8 cellular contexts compared by ENCODE assay signal in genomic region chr1:160284782-160285344, GRCh38. TPM values are rescaled to one million over a fixed set of nuclear protein-coding genes. Genes with fewer than 3 reads are reported as not detected.
DNase-seq lines count a peak whose midpoint lies in the region; ATAC-seq and TF ChIP-seq lines count a peak whose summit lies in the region.

Gene PEX19 (minus strand): TSS chr1:160285133. CDS start chr1:160285124, 9 bp downstream.

- peak within 1 kb of the TSS; percentile 95 for H3K4me3 ChIP-seq in GM06990 (replicated peaks; ENCODE audit: low read depth, low read length)
- H3K4me3 ChIP-seq in suprapubic skin: peak within 1 kb of the TSS; percentile 67

- peaks cover 24% of the 10 kb centered on the region for H3K4me1 Mint-ChIP-seq in activated naive CD4-positive, alpha-beta T cell treated with anti-CD3 and anti-CD28 coated beads, Interleukin-2, amount 50 U/mL, for 24 hours

- peaks cover 9% of the 10 kb centered on the region for H3K36me3 Mint-ChIP-seq in activated naive CD4-positive, alpha-beta T cell treated with anti-CD3 and anti-CD28 coated beads, Interleukin-2, amount 50 U/mL, for 24 hours

- H3K9me3 ChIP-seq in suprapubic skin: no peaks in the 10 kb centered on the region

- ATAC-seq in HG02588 (IDR thresholded peaks at IDR 0.05; ENCODE audit: unreplicated experiment): peak; percentile 97
- ATAC-seq in SK-N-SH treated with all-trans-retinoic acid at 6 μM for 48 hours: peak; percentile 97

- peak; percentile 24 to 64 for TF ChIP-seq POLR2A in suprapubic skin (IDR thresholded peaks at IDR 0.05)

- no peaks in the 10 kb centered on the region for H3K27me3 Mint-ChIP-seq in activated naive CD4-positive, alpha-beta T cell treated with anti-CD3 and anti-CD28 coated beads, Interleukin-2, amount 50 U/mL, for 24 hours

- under 1% methylated on average over 27 of the region's 27 CpGs for WGBS in suprapubic skin

- no peaks in the 10 kb centered on the region for H3K27me3 ChIP-seq in GM06990 (replicated peaks; ENCODE audit: control insufficient read depth, insufficient read depth, low read length)
- no peaks in the 10 kb centered on the region for H3K27me3 ChIP-seq in suprapubic skin

- H3K4me1 ChIP-seq in suprapubic skin: peaks cover 26% of the 10 kb centered on the region

- TF ChIP-seq CTCF in GM06990 (IDR thresholded peaks at IDR 0.05; ENCODE audit: insufficient read depth, low read length, poor library complexity, severe bottlenecking): no peak
- TF ChIP-seq CTCF in suprapubic skin (IDR thresholded peaks at IDR 0.05): no peak

- no peaks in the 10 kb centered on the region for H3K9me3 Mint-ChIP-seq in activated naive CD4-positive, alpha-beta T cell treated with anti-CD3 and anti-CD28 coated beads, Interleukin-2, amount 50 U/mL, for 24 hours

- H3K4me3 Mint-ChIP-seq in activated naive CD4-positive, alpha-beta T cell treated with anti-CD3 and anti-CD28 coated beads, Interleukin-2, amount 50 U/mL, for 24 hours: peak within 1 kb of the TSS; percentile 99

- H3K27ac ChIP-seq in suprapubic skin: peak within 1 kb of the TSS; percentile 75

- H3K27ac Mint-ChIP-seq in activated naive CD4-positive, alpha-beta T cell treated with anti-CD3 and anti-CD28 coated beads, Interleukin-2, amount 50 U/mL, for 24 hours: peak within 1 kb of the TSS; percentile 96

- DNase-seq in GM06990 (ENCODE audit: extremely low read depth, insufficient read length) (peak; percentile 92), NCI-H1092 (lab: John Stamatoyannopoulos, UW) (peak; percentile 87), germinal center (ENCODE audit: low spot score) (peak; percentile 98), nucleus accumbens (lab: John Stamatoyannopoulos, UW) (peak; percentile 59 to 97 (median 89)), suprapubic skin (ENCODE audit: low spot score in 2 of 2) (peak; percentile 96 to 97)

- peaks cover 10% of the 10 kb centered on the region for H3K36me3 ChIP-seq in GM06990 (ENCODE audit: control insufficient read depth, insufficient read depth, low read length)
- peaks cover 49% of the 10 kb centered on the region for H3K36me3 ChIP-seq in suprapubic skin

- no peak for TF ChIP-seq EP300 in suprapubic skin (IDR thresholded peaks at IDR 0.05)

TF ChIP-seq in SK-N-SH treated with all-trans-retinoic acid at 6 μM for 48 hours, 23 proteins besides CTCF, POLR2A, EP300 and RAD21:
- TF ChIP-seq TOX (CRISPR knock-in tag; IDR thresholded peaks at IDR 0.05; ENCODE audit: borderline replicate concordance) (0 out of 2 replicates have a peak, but pooled peaks have one; percentile 39), POU6F1 (CRISPR knock-in tag; IDR thresholded peaks at IDR 0.05; ENCODE audit: borderline replicate concordance, low read depth) (no peak), BACH2 (CRISPR knock-in tag; IDR thresholded peaks at IDR 0.05; ENCODE audit: borderline replicate concordance) (no peak), GLIS3 (CRISPR knock-in tag; IDR thresholded peaks at IDR 0.05) (no peak), TCF4 (CRISPR knock-in tag; IDR thresholded peaks at IDR 0.05; ENCODE audit: borderline replicate concordance) (no peak), PPARA (CRISPR knock-in tag; IDR thresholded peaks at IDR 0.05; ENCODE audit: borderline replicate concordance) (no peak)

RNA-seq across cellular contexts. Expression of gene PEX19, which starts in this region (rescaled TPM):
- total RNA-seq in suprapubic skin: 10 to 100 TPM; 36.3 to 47.3 (median 45.0) TPM

Comparison
In these comparisons a context has a peak if more than half of its experiments do, and no peak if none do; other contexts are left out.
1. Peak in every context shown above with its lines: DNase-seq, ATAC-seq, H3K4me3 ChIP-seq and H3K27ac ChIP-seq.